In the genomic region with DNA sequence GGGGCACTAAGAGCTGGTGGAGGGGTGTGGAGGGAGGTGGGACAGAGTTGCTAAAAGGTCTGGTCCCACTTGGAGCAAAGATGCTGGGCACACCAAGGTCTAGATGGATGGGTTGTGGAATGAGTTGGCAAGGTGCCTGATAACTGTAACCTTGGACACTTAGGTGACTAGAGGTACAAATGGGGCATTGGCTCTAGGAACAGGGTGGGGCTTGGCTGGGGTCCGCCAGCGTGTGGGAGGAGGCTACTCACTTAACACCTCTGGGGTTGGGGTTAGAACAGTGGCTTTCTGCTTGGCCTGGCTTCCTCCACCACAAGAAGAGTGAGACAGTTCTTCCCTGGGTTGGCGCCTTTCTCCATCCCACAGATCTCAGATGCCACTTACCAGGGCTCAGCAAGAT, we compare ENCODE assay signal across 1 cellular context.
TF ChIP-seq lines count a peak whose summit lies in the region.

No MANE protein-coding gene starts in this region.

TF ChIP-seq in HepG2, 621 proteins besides CTCF, POLR2A, EP300 and RAD21 (continued from another document):
- TF ChIP-seq, protein P1, sequence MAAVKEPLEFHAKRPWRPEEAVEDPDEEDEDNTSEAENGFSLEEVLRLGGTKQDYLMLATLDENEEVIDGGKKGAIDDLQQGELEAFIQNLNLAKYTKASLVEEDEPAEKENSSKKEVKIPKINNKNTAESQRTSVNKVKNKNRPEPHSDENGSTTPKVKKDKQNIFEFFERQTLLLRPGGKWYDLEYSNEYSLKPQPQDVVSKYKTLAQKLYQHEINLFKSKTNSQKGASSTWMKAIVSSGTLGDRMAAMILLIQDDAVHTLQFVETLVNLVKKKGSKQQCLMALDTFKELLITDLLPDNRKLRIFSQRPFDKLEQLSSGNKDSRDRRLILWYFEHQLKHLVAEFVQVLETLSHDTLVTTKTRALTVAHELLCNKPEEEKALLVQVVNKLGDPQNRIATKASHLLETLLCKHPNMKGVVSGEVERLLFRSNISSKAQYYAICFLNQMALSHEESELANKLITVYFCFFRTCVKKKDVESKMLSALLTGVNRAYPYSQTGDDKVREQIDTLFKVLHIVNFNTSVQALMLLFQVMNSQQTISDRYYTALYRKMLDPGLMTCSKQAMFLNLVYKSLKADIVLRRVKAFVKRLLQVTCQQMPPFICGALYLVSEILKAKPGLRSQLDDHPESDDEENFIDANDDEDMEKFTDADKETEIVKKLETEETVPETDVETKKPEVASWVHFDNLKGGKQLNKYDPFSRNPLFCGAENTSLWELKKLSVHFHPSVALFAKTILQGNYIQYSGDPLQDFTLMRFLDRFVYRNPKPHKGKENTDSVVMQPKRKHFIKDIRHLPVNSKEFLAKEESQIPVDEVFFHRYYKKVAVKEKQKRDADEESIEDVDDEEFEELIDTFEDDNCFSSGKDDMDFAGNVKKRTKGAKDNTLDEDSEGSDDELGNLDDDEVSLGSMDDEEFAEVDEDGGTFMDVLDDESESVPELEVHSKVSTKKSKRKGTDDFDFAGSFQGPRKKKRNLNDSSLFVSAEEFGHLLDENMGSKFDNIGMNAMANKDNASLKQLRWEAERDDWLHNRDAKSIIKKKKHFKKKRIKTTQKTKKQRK (IDR thresholded peaks at IDR 0.05; ENCODE audit: low read length): no peak
- TF ChIP-seq, protein P2, sequence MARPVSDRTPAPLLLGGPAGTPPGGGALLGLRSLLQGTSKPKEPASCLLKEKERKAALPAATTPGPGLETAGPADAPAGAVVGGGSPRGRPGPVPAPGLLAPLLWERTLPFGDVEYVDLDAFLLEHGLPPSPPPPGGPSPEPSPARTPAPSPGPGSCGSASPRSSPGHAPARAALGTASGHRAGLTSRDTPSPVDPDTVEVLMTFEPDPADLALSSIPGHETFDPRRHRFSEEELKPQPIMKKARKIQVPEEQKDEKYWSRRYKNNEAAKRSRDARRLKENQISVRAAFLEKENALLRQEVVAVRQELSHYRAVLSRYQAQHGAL (CRISPR knock-in tag; IDR thresholded peaks at IDR 0.05; ENCODE audit: not compliant biosample characterization): no peak
- TF ChIP-seq RBAK (CRISPR knock-in tag; IDR thresholded peaks at IDR 0.05): no peak
- no peak for TF ChIP-seq HNF4G (IDR thresholded peaks at IDR 0.05; ENCODE audit: borderline replicate concordance, low read depth, low read length)
- TF ChIP-seq HNF4G (CRISPR knock-in tag; IDR thresholded peaks at IDR 0.05; ENCODE audit: borderline replicate concordance, low read depth): no peak
- TF ChIP-seq GPN1 (CRISPR knock-in tag; IDR thresholded peaks at IDR 0.05; ENCODE audit: borderline replicate concordance): no peak
- no peak for TF ChIP-seq FOXO1 (CRISPR knock-in tag; IDR thresholded peaks at IDR 0.05)
- TF ChIP-seq ZNF282 (IDR thresholded peaks at IDR 0.05; ENCODE audit: partially characterized antibody): no peak
- TF ChIP-seq ZNF138 (CRISPR knock-in tag; IDR thresholded peaks at IDR 0.05; ENCODE audit: low read depth): no peak
- TF ChIP-seq ZNF660 (CRISPR knock-in tag; IDR thresholded peaks at IDR 0.05; ENCODE audit: borderline replicate concordance, low read depth): no peak
- TF ChIP-seq, protein P3, sequence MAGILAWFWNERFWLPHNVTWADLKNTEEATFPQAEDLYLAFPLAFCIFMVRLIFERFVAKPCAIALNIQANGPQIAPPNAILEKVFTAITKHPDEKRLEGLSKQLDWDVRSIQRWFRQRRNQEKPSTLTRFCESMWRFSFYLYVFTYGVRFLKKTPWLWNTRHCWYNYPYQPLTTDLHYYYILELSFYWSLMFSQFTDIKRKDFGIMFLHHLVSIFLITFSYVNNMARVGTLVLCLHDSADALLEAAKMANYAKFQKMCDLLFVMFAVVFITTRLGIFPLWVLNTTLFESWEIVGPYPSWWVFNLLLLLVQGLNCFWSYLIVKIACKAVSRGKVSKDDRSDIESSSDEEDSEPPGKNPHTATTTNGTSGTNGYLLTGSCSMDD (CRISPR knock-in tag; IDR thresholded peaks at IDR 0.05): no peak
- no peak for TF ChIP-seq ZNF225 (CRISPR knock-in tag; IDR thresholded peaks at IDR 0.05)
